1 cellular context compared by ENCODE assay signal in genomic region chr6:24313477-24314141, GRCh38.
TF ChIP-seq lines count a peak whose summit lies in the region.

No MANE protein-coding gene starts in this region.

TF ChIP-seq in SK-N-SH treated with all-trans-retinoic acid at 6 μM for 48 hours, 23 proteins besides CTCF, POLR2A, EP300 and RAD21 (continued from another document):
- no peak for TF ChIP-seq TCF4 (CRISPR knock-in tag; IDR thresholded peaks at IDR 0.05; ENCODE audit: borderline replicate concordance)
- TF ChIP-seq PPARA (CRISPR knock-in tag; IDR thresholded peaks at IDR 0.05; ENCODE audit: borderline replicate concordance): no peak
